In genomic region chr20:8036771-8037170, GRCh38 we compare ENCODE assay signal across 29 cellular contexts.
"Had no signal": no experiment of that assay in that cellular context is flagged by ENCODE, and none has a peak within 500 bp of the region (broad histone marks: within the 10 kb centered on the region; RNA-seq: fewer than 3 reads in every experiment).

No MANE protein-coding gene starts in this region.

- H3K4me1 Mint-ChIP-seq: activated CD4-positive, alpha-beta T cell treated with anti-CD3 and anti-CD28 coated beads, Interleukin-2, amount 10 ng/mL, durations not matched to agents 7 days and 5 days; activated naive CD4-positive, alpha-beta T cell treated with anti-CD3 and anti-CD28 coated beads, Interleukin-2, amount 10 ng/mL, durations not matched to agents 7 days and 5 days; activated naive CD8-positive, alpha-beta T cell treated with anti-CD3 and anti-CD28 coated beads, Interleukin-2, amount 50 U/mL, for 24 hours; nephron had no signal

- H3K4me3 Mint-ChIP-seq: activated CD4-positive, alpha-beta T cell treated with anti-CD3 and anti-CD28 coated beads, Interleukin-2, amount 10 ng/mL, durations not matched to agents 7 days and 5 days; activated naive CD4-positive, alpha-beta T cell treated with anti-CD3 and anti-CD28 coated beads, Interleukin-2, amount 10 ng/mL, durations not matched to agents 7 days and 5 days; activated naive CD8-positive, alpha-beta T cell treated with anti-CD3 and anti-CD28 coated beads, Interleukin-2, amount 50 U/mL, for 24 hours; nephron had no signal

- H3K4me2 ChIP-seq: hepatocyte had no signal

- H3K27ac Mint-ChIP-seq: activated CD4-positive, alpha-beta T cell treated with anti-CD3 and anti-CD28 coated beads, Interleukin-2, amount 10 ng/mL, durations not matched to agents 7 days and 5 days; activated naive CD4-positive, alpha-beta T cell treated with anti-CD3 and anti-CD28 coated beads, Interleukin-2, amount 10 ng/mL, durations not matched to agents 7 days and 5 days; activated naive CD8-positive, alpha-beta T cell treated with anti-CD3 and anti-CD28 coated beads, Interleukin-2, amount 50 U/mL, for 24 hours; nephron had no signal

- H3K79me2 ChIP-seq: hepatocyte had no signal

- H3K27me3 Mint-ChIP-seq: activated naive CD8-positive, alpha-beta T cell treated with anti-CD3 and anti-CD28 coated beads, Interleukin-2, amount 50 U/mL, for 24 hours had no signal

- H3K27me3 ChIP-seq: esophagus muscularis mucosa, neutrophil, pancreas, right atrium auricular region, thyroid gland, upper lobe of right lung had no signal

- H3K4me1 ChIP-seq: pancreas, psoas muscle, right atrium auricular region, spleen, thyroid gland, upper lobe of right lung had no signal

- FAIRE-seq: frontal cortex, pancreas, TTC549 had no signal

- H3K9me3 Mint-ChIP-seq: activated CD4-positive, alpha-beta T cell treated with anti-CD3 and anti-CD28 coated beads, Interleukin-2, amount 10 ng/mL, durations not matched to agents 7 days and 5 days; activated naive CD4-positive, alpha-beta T cell treated with anti-CD3 and anti-CD28 coated beads, Interleukin-2, amount 10 ng/mL, durations not matched to agents 7 days and 5 days; activated naive CD8-positive, alpha-beta T cell treated with anti-CD3 and anti-CD28 coated beads, Interleukin-2, amount 50 U/mL, for 24 hours; nephron had no signal

- H3K9me3 ChIP-seq: esophagus muscularis mucosa, neutrophil, pancreas, psoas muscle, right atrium auricular region, spleen, thyroid gland, upper lobe of right lung had no signal

- H3K36me3 ChIP-seq: esophagus muscularis mucosa, neutrophil, pancreas, right atrium auricular region, spleen, thyroid gland, upper lobe of right lung, WERI-Rb-1 had no signal

- H3K27ac ChIP-seq: coronary artery, esophagus muscularis mucosa, hepatocyte, neutrophil, pancreas, psoas muscle, right atrium auricular region, spleen, thyroid gland, upper lobe of right lung, WERI-Rb-1 had no signal

- H3K36me3 Mint-ChIP-seq: activated naive CD4-positive, alpha-beta T cell treated with anti-CD3 and anti-CD28 coated beads, Interleukin-2, amount 10 ng/mL, durations not matched to agents 7 days and 5 days had no signal

- H3K4me3 ChIP-seq: coronary artery, esophagus muscularis mucosa, hepatocyte, pancreas, psoas muscle, right atrium auricular region, spleen, thyroid gland, upper lobe of right lung had no signal

- ATAC-seq: activated naive CD8-positive, alpha-beta T cell treated with anti-CD3 and anti-CD28 coated beads, Interleukin-2, amount 50 U/mL, for 24 hours; left ventricle myocardium superior; pancreas; psoas muscle; upper lobe of right lung had no signal

- DNase-seq: activated CD4-positive, alpha-beta T cell treated with anti-CD3 and anti-CD28 coated beads, Interleukin-2, amount 10 ng/mL, durations not matched to agents 7 days and 5 days; activated CD4-positive, CD25-positive, alpha-beta regulatory T cell treated with anti-CD3 and anti-CD28 coated beads, Interleukin-2, amount 50 U/mL, for 72 hours; activated CD8-positive, alpha-beta memory T cell treated with anti-CD3 and anti-CD28 coated beads, Interleukin-2, amount 50 U/mL, for 4 hours; activated effector memory CD4-positive, alpha-beta T cell treated with anti-CD3 and anti-CD28 coated beads, Interleukin-2, amount 50 U/mL, for 16 hours; activated naive CD4-positive, alpha-beta T cell treated with anti-CD3 and anti-CD28 coated beads, Interleukin-2, amount 10 ng/mL, durations not matched to agents 7 days and 5 days; activated naive CD8-positive, alpha-beta T cell treated with anti-CD3 and anti-CD28 coated beads, Interleukin-2, amount 50 U/mL, for 24 hours; activated T-cell treated with anti-CD3 and anti-CD28 coated beads, Interleukin-2, amount 50 U/mL, for 48 hours; cerebellar nuclear complex; glutamatergic neuron; left ventricle myocardium superior; mammary epithelial cell; midbrain; pancreas; psoas muscle; spleen; stimulated activated CD4-positive, alpha-beta T cell treated with anti-CD3 and anti-CD28 coated beads, Interleukin-4, amount 100 ng/mL, for 1 hour; stimulated activated naive CD4-positive, alpha-beta T cell treated with Interleukin-2 at 50 U/mL for 16 hours; substantia nigra; thyroid gland; upper lobe of right lung; WERI-Rb-1 had no signal

- H2AFZ ChIP-seq: hepatocyte had no signal
